In genomic region chr12:57618966-57619433, GRCh38 we compare ENCODE assay signal across 24 cellular contexts. TPM values are rescaled to one million over a fixed set of nuclear protein-coding genes. Genes with fewer than 3 reads are reported as not detected.
A peak's percentile ranks its signal among the peaks of the same experiment; 100 is the strongest.
DNase-seq lines count a peak whose midpoint lies in the region; ATAC-seq, FAIRE-seq and TF ChIP-seq lines count a peak whose summit lies in the region.
"Had no signal": no experiment of that assay in that cellular context is flagged by ENCODE, and none has a peak within 500 bp of the region (broad histone marks: within the 10 kb centered on the region; RNA-seq: fewer than 3 reads in every experiment).

No MANE protein-coding gene starts in this region.

- H3K4me3 ChIP-seq in HepG2 (replicated peaks in 1 of 3; ENCODE audit: insufficient read depth in 1 of 3, low read depth in 2 of 3, low read length in 3 of 3), result peak overlapping the region in 1 of 3 experiments; percentile 56; a peak in 2 of 6 replicates
- H3K4me3 ChIP-seq in right lobe of liver, result no peak overlapping the region
- H3K4me3 ChIP-seq: mucosa of descending colon, smooth muscle cell, thyroid gland had no signal

- H3K9ac ChIP-seq in HepG2 (ENCODE audit: insufficient read depth, low read depth, low read length), result no peak overlapping the region
- H3K9ac ChIP-seq: parathyroid adenoma had no signal

- in situ Hi-C loops in HepG2 (cut with HindIII; ENCODE audit: extremely low pct_ligation_motif_present, low pct_unique_long_range_greater_than_20kb), result no loop called here

- no peak for FAIRE-seq in HepG2 (lab: Jason Lieb, UNC)
- FAIRE-seq: D721Med, GM12891 had no signal

- DNase-seq in HepG2 (ENCODE audit: low spot score) (no peak), right lobe of liver (no peak), mesenteric fat pad (ENCODE audit: low spot score) (peak; percentile 87), type B pancreatic cell (ENCODE audit: extremely low spot score, unreplicated experiment) (no peak), NCI-H1092 (lab: John Stamatoyannopoulos, UW) (no peak), NCI-H69 (lab: John Stamatoyannopoulos, UW) (no peak)
- DNase-seq: activated CD4-positive, alpha-beta T cell treated with anti-CD3 and anti-CD28 coated beads for 48 hours; central memory CD4-positive, alpha-beta T cell; effector CD4-positive, alpha-beta T cell; GF-D8; GOT3; NCI-H1092 treated with DMSO at 0.1 percent for 48 hours; NCI-H2107; OCI-M1; stimulated activated CD4-positive, alpha-beta T cell treated with anti-CD3 and anti-CD28 coated beads, Interleukin-4, amount 100 ng/mL, for 4 hours; stimulated activated CD8-positive, alpha-beta memory T cell treated with anti-CD3 and anti-CD28 coated beads, Interleukin-4, amount 100 ng/mL, for 48 hours had no signal

- H3K36me3 Mint-ChIP-seq in activated T-helper 17 cell treated with anti-CD3 and anti-CD28 coated beads, Interleukin-2, amount 50 U/mL, for 72 hours (ENCODE audit: low read depth), result peaks cover 6% of the 10 kb centered on the region
- peaks cover 16% of the 10 kb centered on the region for H3K36me3 Mint-ChIP-seq in type B pancreatic cell

- peak overlapping the region; percentile 52 for H3K4me3 Mint-ChIP-seq in activated T-helper 17 cell treated with anti-CD3 and anti-CD28 coated beads, Interleukin-2, amount 50 U/mL, for 72 hours
- peak overlapping the region; percentile 74 for H3K4me3 Mint-ChIP-seq in type B pancreatic cell

- TF ChIP-seq EP300 in HepG2 (IDR thresholded peaks at IDR 0.05; ENCODE audit: low read depth in 2 of 2, low read length in 2 of 2) (no peak), HepG2 (CRISPR knock-in tag; IDR thresholded peaks at IDR 0.05; ENCODE audit: borderline replicate concordance) (no peak)

- no peak for ATAC-seq in HepG2
- ATAC-seq in right lobe of liver, result no peak
- ATAC-seq in activated T-helper 17 cell treated with anti-CD3 and anti-CD28 coated beads, Interleukin-2, amount 50 U/mL, for 72 hours (replicated peaks), result no peak
- no peak for ATAC-seq in GM19324 (IDR thresholded peaks at IDR 0.05; ENCODE audit: low FRiP score, unreplicated experiment)

- H3K27me3 ChIP-seq in HepG2 (ENCODE audit: control insufficient read depth in 1 of 2, insufficient read depth in 2 of 2, low read length in 2 of 2) (peaks cover 16 to 48% of the 10 kb centered on the region in 2 experiments), right lobe of liver (peaks cover 0 to 33% of the 10 kb centered on the region in 2 donors)

- TF ChIP-seq CTCF in HepG2 (CRISPR knock-in tag; IDR thresholded peaks at IDR 0.05) (no peak), right lobe of liver (IDR thresholded peaks at IDR 0.05) (no peak), type B pancreatic cell (conservative IDR thresholded peaks at IDR 0.05) (no peak)

- no peaks in the 10 kb centered on the region for H4K20me1 ChIP-seq in HepG2 (ENCODE audit: insufficient read depth, low read length)

- H3K9me3 ChIP-seq in HepG2 (ENCODE audit: low read length), result no peaks in the 10 kb centered on the region
- no peaks in the 10 kb centered on the region for H3K9me3 ChIP-seq in right lobe of liver
- H3K9me3 ChIP-seq: mucosa of descending colon, thyroid gland had no signal

- CTCF ChIA-PET in HepG2 (lab: Yijun Ruan, JAX; ENCODE audit: low intra/inter-chr PET ratio, low total read pairs), result interaction anchor here (4.2 kb wide), 1 partner anchor 35 kb away, joined by 53 read pairs; no protein-coding TSS in a partner anchor

- H3K4me1 ChIP-seq in HepG2 (ENCODE audit: insufficient read depth, low read length), result peaks cover 37% of the 10 kb centered on the region
- peaks cover 0 to 13% (median 6%) of the 10 kb centered on the region in 4 donors for H3K4me1 ChIP-seq in right lobe of liver

- H3K4me1 Mint-ChIP-seq in activated T-helper 17 cell treated with anti-CD3 and anti-CD28 coated beads, Interleukin-2, amount 50 U/mL, for 72 hours, result peaks cover 11% of the 10 kb centered on the region
- H3K4me1 Mint-ChIP-seq in type B pancreatic cell (ENCODE audit: unreplicated experiment), result peaks cover 15% of the 10 kb centered on the region

- no TSS peak for BruUV-seq in HepG2 (replicated peaks; lab: Mats Ljungman, UMichigan)

- intact Hi-C loops in HepG2 (cut with micrococcal nuclease; ENCODE audit: unreplicated experiment) (no loop called here), right lobe of liver (cut with DNase I) (no loop called here)

- no peaks in the 10 kb centered on the region for H3K36me3 ChIP-seq in HepG2 (replicated peaks in 1 of 2; ENCODE audit: control insufficient read depth in 1 of 2, insufficient read depth in 2 of 2, low read length in 2 of 2)
- H3K36me3 ChIP-seq in right lobe of liver, result no peaks in the 10 kb centered on the region
- H3K36me3 ChIP-seq: thyroid gland had no signal

- TF ChIP-seq POLR2A in HepG2 (IDR thresholded peaks at IDR 0.05; ENCODE audit: insufficient read depth in 1 of 2, low read depth in 2 of 2, low read length in 2 of 2) (no peak), right lobe of liver (IDR thresholded peaks at IDR 0.05) (no peak)

- TF ChIP-seq RAD21 in HepG2 (CRISPR knock-in tag; IDR thresholded peaks at IDR 0.05), result no peak

- no peak overlapping the region for H3K27ac ChIP-seq in HepG2 (ENCODE audit: extremely low read length, insufficient read depth, low read length)
- H3K27ac ChIP-seq in right lobe of liver, result no peak overlapping the region
- H3K27ac ChIP-seq: parathyroid adenoma, thyroid gland had no signal

- no peak overlapping the region for H2AFZ ChIP-seq in HepG2 (ENCODE audit: low read length)

- H3K27me3 Mint-ChIP-seq in activated T-helper 17 cell treated with anti-CD3 and anti-CD28 coated beads, Interleukin-2, amount 50 U/mL, for 72 hours, result peaks cover 62% of the 10 kb centered on the region
- peaks cover 83% of the 10 kb centered on the region for H3K27me3 Mint-ChIP-seq in type B pancreatic cell

- WGBS in HepG2 (ENCODE audit: low lambda C conversion rate), result 52% methylated on average over 16 of the region's 16 CpGs
- WGBS in right lobe of liver (ENCODE audit: insufficient coverage, low coverage, low lambda C conversion rate, missing lambda C conversion rate), result 62% methylated on average over 5 of the region's 16 CpGs

- no peak overlapping the region for H3K27ac Mint-ChIP-seq in activated T-helper 17 cell treated with anti-CD3 and anti-CD28 coated beads, Interleukin-2, amount 50 U/mL, for 72 hours
- H3K27ac Mint-ChIP-seq in type B pancreatic cell, result no peak overlapping the region

- no peaks in the 10 kb centered on the region for H3K79me2 ChIP-seq in HepG2 (ENCODE audit: insufficient read depth, low read length)
- H3K79me2 ChIP-seq: parathyroid adenoma had no signal

- H3K9me3 Mint-ChIP-seq in activated T-helper 17 cell treated with anti-CD3 and anti-CD28 coated beads, Interleukin-2, amount 50 U/mL, for 72 hours, result no peaks in the 10 kb centered on the region
- H3K9me3 Mint-ChIP-seq in type B pancreatic cell, result no peaks in the 10 kb centered on the region

- H3K4me2 ChIP-seq in HepG2 (ENCODE audit: low read depth, low read length), result peak overlapping the region; percentile 83
- H3K4me2 ChIP-seq: smooth muscle cell had no signal

- POLR2A ChIA-PET in HepG2 (lab: Yijun Ruan, JAX), result interaction anchor here (1.4 to 2.7 kb wide), 4 partner anchors 8 to 99 kb away, joined by 3 to 19 read pairs (median 10); partner anchors contain the start of genes ARHGEF25 and DDIT3

RNA-seq across cellular contexts. Expression of gene ARHGEF25, which starts 7.8 kb away (rescaled TPM):
- total RNA-seq in HepG2 (2016; rRNA removed; fragmentation: Illumina TruSeq; extraction: Trizol) (10.1 and 11.5 TPM in 2 replicates), right lobe of liver (1 to 10 TPM in 5 of 6 experiments, under 1 TPM in 1; 0.92 to 2.0 (median 1.3) TPM), mesenteric fat pad (12.8 TPM), type B pancreatic cell (ENCODE audit: low replicate concordance) (4.7 and 34.6 TPM in 2 replicates)
- total RNA-seq in HepG2 (2016; cell fraction: cytosol; rRNA removed; fragmentation: Illumina TruSeq; extraction: Trizol; ENCODE audit: low read depth), result 8.4 and 8.9 TPM in 2 replicates
- 8.3 and 14.8 TPM in 2 replicates for total RNA-seq in HepG2 (2016; cell fraction: insoluble cytoplasmic fraction; rRNA removed; fragmentation: Illumina TruSeq; extraction: Trizol)
- 16.1 and 18.0 TPM in 2 replicates for total RNA-seq in HepG2 (2016; cell fraction: membrane; rRNA removed; fragmentation: Illumina TruSeq; extraction: Trizol)
- 9.2 and 9.6 TPM in 2 replicates for total RNA-seq in HepG2 (2016; cell fraction: nucleus; rRNA removed; fragmentation: Illumina TruSeq; extraction: Trizol)
- 12.5 and 15.3 TPM in 2 replicates for polyA plus RNA-seq in HepG2 (2011; rRNA removed)
- polyA plus RNA-seq in HepG2 (2011; cell fraction: cytosol; rRNA removed), result 8.5 and 8.9 TPM in 2 replicates
- polyA plus RNA-seq in HepG2 (2011; cell fraction: nucleus; rRNA removed), result 77.8 and 83.0 TPM in 2 replicates
- 15.4 and 15.7 TPM in 2 replicates for polyA plus RNA-seq in HepG2 (2012)
- polyA plus RNA-seq in HepG2 (2016; cell fraction: cytosol; fragmentation: Illumina TruSeq; extraction: Trizol; ENCODE audit: low read depth), result 6.4 and 8.2 TPM in 2 replicates
- 8.6 and 9.4 TPM in 2 replicates for polyA plus RNA-seq in HepG2 (2016; cell fraction: insoluble cytoplasmic fraction; fragmentation: Illumina TruSeq; extraction: Trizol; ENCODE audit: low read depth)
- polyA plus RNA-seq in HepG2 (2016; cell fraction: membrane; fragmentation: Illumina TruSeq; extraction: Trizol; ENCODE audit: low read depth), result 11.4 and 11.5 TPM in 2 replicates
- 21.2 and 28.6 TPM in 2 replicates for polyA plus RNA-seq in HepG2 (2016; cell fraction: nucleus; fragmentation: Illumina TruSeq; extraction: Trizol; ENCODE audit: insufficient read depth, low read depth)
- polyA minus RNA-seq in HepG2 (2011; rRNA and poly(A)+ RNA removed; ENCODE audit: low replicate concordance), result 6.2 TPM in 1 of 2 replicates, not detected in the other
- polyA minus RNA-seq in HepG2 (2011; cell fraction: cytosol; rRNA and poly(A)+ RNA removed), result 2.9 and 3.3 TPM in 2 replicates
- polyA minus RNA-seq in HepG2 (2011; cell fraction: nucleus; rRNA and poly(A)+ RNA removed), result 11.8 and 12.6 TPM in 2 replicates
- total RNA-seq in activated T-helper 17 cell treated with anti-CD3 and anti-CD28 coated beads, Interleukin-2, amount 50 U/mL, for 72 hours, result 1 to 10 TPM; 1.5 to 1.6 TPM

RNA-seq across cellular contexts. Expression of gene B4GALNT1, which starts 14.0 kb away (rescaled TPM):
- total RNA-seq in HepG2 (2016; rRNA removed; fragmentation: Illumina TruSeq; extraction: Trizol) (1.9 and 4.5 TPM in 2 replicates), right lobe of liver (1 to 10 TPM in 3 of 6 experiments, under 1 TPM in 3; 0.44 to 3.6 (median 0.78) TPM), mesenteric fat pad (2.7 TPM), type B pancreatic cell (ENCODE audit: low replicate concordance) (0.64 and 5.9 TPM in 2 replicates)
- 1.8 and 2.2 TPM in 2 replicates for total RNA-seq in HepG2 (2016; cell fraction: cytosol; rRNA removed; fragmentation: Illumina TruSeq; extraction: Trizol; ENCODE audit: low read depth)
- 2.9 and 5.7 TPM in 2 replicates for total RNA-seq in HepG2 (2016; cell fraction: insoluble cytoplasmic fraction; rRNA removed; fragmentation: Illumina TruSeq; extraction: Trizol)
- total RNA-seq in HepG2 (2016; cell fraction: membrane; rRNA removed; fragmentation: Illumina TruSeq; extraction: Trizol), result 2.5 and 3.5 TPM in 2 replicates
- 5.8 and 8.3 TPM in 2 replicates for total RNA-seq in HepG2 (2016; cell fraction: nucleus; rRNA removed; fragmentation: Illumina TruSeq; extraction: Trizol)
- polyA plus RNA-seq in HepG2 (2011; rRNA removed), result 5.4 and 5.9 TPM in 2 replicates
- polyA plus RNA-seq in HepG2 (2011; cell fraction: cytosol; rRNA removed), result 2.9 and 4.0 TPM in 2 replicates
- polyA plus RNA-seq in HepG2 (2011; cell fraction: nucleus; rRNA removed), result 18.7 and 19.0 TPM in 2 replicates
- 1.8 and 3.8 TPM in 2 replicates for polyA plus RNA-seq in HepG2 (2012)
- polyA plus RNA-seq in HepG2 (2016; cell fraction: cytosol; fragmentation: Illumina TruSeq; extraction: Trizol; ENCODE audit: low read depth), result 0.94 and 1.2 TPM in 2 replicates
- polyA plus RNA-seq in HepG2 (2016; cell fraction: insoluble cytoplasmic fraction; fragmentation: Illumina TruSeq; extraction: Trizol; ENCODE audit: low read depth), result 3.4 and 3.9 TPM in 2 replicates
- 2.4 and 2.9 TPM in 2 replicates for polyA plus RNA-seq in HepG2 (2016; cell fraction: membrane; fragmentation: Illumina TruSeq; extraction: Trizol; ENCODE audit: low read depth)
- 13.0 and 13.7 TPM in 2 replicates for polyA plus RNA-seq in HepG2 (2016; cell fraction: nucleus; fragmentation: Illumina TruSeq; extraction: Trizol; ENCODE audit: insufficient read depth, low read depth)
- polyA minus RNA-seq in HepG2 (2011; rRNA and poly(A)+ RNA removed; ENCODE audit: low replicate concordance), result 8.1 and 22.4 TPM in 2 replicates
- polyA minus RNA-seq in HepG2 (2011; cell fraction: cytosol; rRNA and poly(A)+ RNA removed), result 2.5 and 3.0 TPM in 2 replicates
- polyA minus RNA-seq in HepG2 (2011; cell fraction: nucleus; rRNA and poly(A)+ RNA removed), result 8.2 and 8.8 TPM in 2 replicates
- total RNA-seq in activated T-helper 17 cell treated with anti-CD3 and anti-CD28 coated beads, Interleukin-2, amount 50 U/mL, for 72 hours, result 1 to 10 TPM; 1.5 to 3.7 TPM

RNA-seq across cellular contexts. Expression of gene DTX3, which starts 14.4 kb away (rescaled TPM):
- total RNA-seq in HepG2 (2016; rRNA removed; fragmentation: Illumina TruSeq; extraction: Trizol), result 5.4 and 9.0 TPM in 2 replicates
- total RNA-seq in HepG2 (2016; cell fraction: cytosol; rRNA removed; fragmentation: Illumina TruSeq; extraction: Trizol; ENCODE audit: low read depth), result 4.1 and 4.8 TPM in 2 replicates
- 4.3 and 9.2 TPM in 2 replicates for total RNA-seq in HepG2 (2016; cell fraction: insoluble cytoplasmic fraction; rRNA removed; fragmentation: Illumina TruSeq; extraction: Trizol)
- total RNA-seq in HepG2 (2016; cell fraction: membrane; rRNA removed; fragmentation: Illumina TruSeq; extraction: Trizol), result 8.4 and 9.4 TPM in 2 replicates
- 9.5 and 11.0 TPM in 2 replicates for total RNA-seq in HepG2 (2016; cell fraction: nucleus; rRNA removed; fragmentation: Illumina TruSeq; extraction: Trizol)
- 27.2 and 28.7 TPM in 2 replicates for polyA plus RNA-seq in HepG2 (2011; rRNA removed)
- 13.0 and 16.9 TPM in 2 replicates for polyA plus RNA-seq in HepG2 (2011; cell fraction: cytosol; rRNA removed)
- 170 and 204 TPM in 2 replicates for polyA plus RNA-seq in HepG2 (2011; cell fraction: nucleus; rRNA removed)
- polyA plus RNA-seq in HepG2 (2012), result 11.6 and 13.9 TPM in 2 replicates
- 4.0 and 4.6 TPM in 2 replicates for polyA plus RNA-seq in HepG2 (2016; cell fraction: cytosol; fragmentation: Illumina TruSeq; extraction: Trizol; ENCODE audit: low read depth)
- polyA plus RNA-seq in HepG2 (2016; cell fraction: insoluble cytoplasmic fraction; fragmentation: Illumina TruSeq; extraction: Trizol; ENCODE audit: low read depth), result 6.2 and 8.3 TPM in 2 replicates
- polyA plus RNA-seq in HepG2 (2016; cell fraction: membrane; fragmentation: Illumina TruSeq; extraction: Trizol; ENCODE audit: low read depth), result 9.6 and 10.1 TPM in 2 replicates
- polyA plus RNA-seq in HepG2 (2016; cell fraction: nucleus; fragmentation: Illumina TruSeq; extraction: Trizol; ENCODE audit: insufficient read depth, low read depth), result 29.4 and 32.9 TPM in 2 replicates
- 16.3 TPM in 1 of 2 replicates, not detected in the other for polyA minus RNA-seq in HepG2 (2011; rRNA and poly(A)+ RNA removed; ENCODE audit: low replicate concordance)
- 4.4 and 6.0 TPM in 2 replicates for polyA minus RNA-seq in HepG2 (2011; cell fraction: cytosol; rRNA and poly(A)+ RNA removed)
- 14.5 and 15.1 TPM in 2 replicates for polyA minus RNA-seq in HepG2 (2011; cell fraction: nucleus; rRNA and poly(A)+ RNA removed)
- 1 to 10 TPM in 5 of 6 experiments, under 1 TPM in 1; 0.86 to 2.7 (median 1.9) TPM for total RNA-seq in right lobe of liver
- 10 to 100 TPM; 16.7 to 19.5 TPM for total RNA-seq in activated T-helper 17 cell treated with anti-CD3 and anti-CD28 coated beads, Interleukin-2, amount 50 U/mL, for 72 hours
- total RNA-seq in mesenteric fat pad, result 7.2 TPM
- total RNA-seq in type B pancreatic cell (ENCODE audit: low replicate concordance), result 21.5 and 65.5 TPM in 2 replicates

RNA-seq across cellular contexts. Expression of gene PIP4K2C, which starts 28.0 kb away (rescaled TPM):
- total RNA-seq in HepG2 (2016; rRNA removed; fragmentation: Illumina TruSeq; extraction: Trizol) (23.6 and 26.4 TPM in 2 replicates), right lobe of liver (10 to 100 TPM; 11.3 to 27.6 (median 12.8) TPM), mesenteric fat pad (14.3 TPM), type B pancreatic cell (ENCODE audit: low replicate concordance) (27.6 and 35.6 TPM in 2 replicates)
- total RNA-seq in HepG2 (2016; cell fraction: cytosol; rRNA removed; fragmentation: Illumina TruSeq; extraction: Trizol; ENCODE audit: low read depth), result 2.6 and 2.8 TPM in 2 replicates
- 19.8 and 28.3 TPM in 2 replicates for total RNA-seq in HepG2 (2016; cell fraction: insoluble cytoplasmic fraction; rRNA removed; fragmentation: Illumina TruSeq; extraction: Trizol)
- 9.9 and 10.2 TPM in 2 replicates for total RNA-seq in HepG2 (2016; cell fraction: membrane; rRNA removed; fragmentation: Illumina TruSeq; extraction: Trizol)
- total RNA-seq in HepG2 (2016; cell fraction: nucleus; rRNA removed; fragmentation: Illumina TruSeq; extraction: Trizol), result 23.9 TPM in 2 replicates
- polyA plus RNA-seq in HepG2 (2011; rRNA removed), result 21.7 and 23.3 TPM in 2 replicates
- polyA plus RNA-seq in HepG2 (2011; cell fraction: cytosol; rRNA removed), result 13.2 and 18.6 TPM in 2 replicates
- polyA plus RNA-seq in HepG2 (2011; cell fraction: nucleus; rRNA removed), result 26.0 and 28.4 TPM in 2 replicates
- 14.2 and 18.4 TPM in 2 replicates for polyA plus RNA-seq in HepG2 (2012)
- polyA plus RNA-seq in HepG2 (2016; cell fraction: cytosol; fragmentation: Illumina TruSeq; extraction: Trizol; ENCODE audit: low read depth), result 2.2 and 2.3 TPM in 2 replicates
- 16.8 and 23.7 TPM in 2 replicates for polyA plus RNA-seq in HepG2 (2016; cell fraction: insoluble cytoplasmic fraction; fragmentation: Illumina TruSeq; extraction: Trizol; ENCODE audit: low read depth)
- 6.3 and 6.4 TPM in 2 replicates for polyA plus RNA-seq in HepG2 (2016; cell fraction: membrane; fragmentation: Illumina TruSeq; extraction: Trizol; ENCODE audit: low read depth)
- polyA plus RNA-seq in HepG2 (2016; cell fraction: nucleus; fragmentation: Illumina TruSeq; extraction: Trizol; ENCODE audit: insufficient read depth, low read depth), result 34.3 and 34.5 TPM in 2 replicates
- 20.4 and 21.5 TPM in 2 replicates for polyA minus RNA-seq in HepG2 (2011; rRNA and poly(A)+ RNA removed; ENCODE audit: low replicate concordance)
- polyA minus RNA-seq in HepG2 (2011; cell fraction: cytosol; rRNA and poly(A)+ RNA removed), result 12.7 and 13.5 TPM in 2 replicates
- 8.1 and 11.4 TPM in 2 replicates for polyA minus RNA-seq in HepG2 (2011; cell fraction: nucleus; rRNA and poly(A)+ RNA removed)
- 10 to 100 TPM; 16.0 to 23.0 TPM for total RNA-seq in activated T-helper 17 cell treated with anti-CD3 and anti-CD28 coated beads, Interleukin-2, amount 50 U/mL, for 72 hours
